ENCODE assay signal across 1 cellular context in the genomic region with DNA sequence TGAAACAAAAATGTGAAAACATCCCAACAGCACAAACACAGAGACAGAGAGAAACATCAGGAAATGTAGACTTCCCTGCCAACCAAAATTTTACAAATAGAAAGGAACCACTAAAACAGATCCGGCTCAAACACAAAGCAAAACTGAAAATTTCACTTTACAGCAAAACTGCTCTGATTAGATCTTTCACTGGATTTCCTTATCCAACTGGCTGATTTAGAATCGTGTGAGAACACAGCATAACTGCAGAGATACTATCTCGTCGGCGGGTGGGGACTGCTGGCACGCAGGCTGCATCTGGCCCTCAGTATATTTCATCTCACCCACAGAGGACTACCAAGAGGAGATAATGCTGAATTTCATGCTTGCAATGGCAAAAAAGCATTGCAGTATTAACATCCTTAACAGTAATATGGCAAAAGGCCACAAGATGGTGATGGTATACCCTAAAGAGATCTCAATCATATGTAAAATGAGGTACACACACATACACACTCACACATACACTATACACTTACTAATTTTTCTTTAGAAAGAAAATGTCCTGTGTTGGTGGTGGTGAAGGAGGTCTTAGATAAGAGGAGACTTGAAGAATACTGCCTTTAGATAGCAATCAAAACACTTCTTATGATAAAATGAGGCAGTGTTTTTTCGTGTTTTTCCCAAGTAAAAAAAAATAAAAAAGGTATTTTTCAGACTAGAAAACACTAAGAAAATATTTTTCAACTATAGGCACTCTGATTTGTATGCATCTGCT.
A peak's percentile ranks its signal among the peaks of the same experiment; 100 is the strongest.
TF ChIP-seq lines count a peak whose summit lies in the region.

No MANE protein-coding gene starts in this region.

TF ChIP-seq in K562, 482 proteins besides CTCF, POLR2A, EP300 and RAD21 (continued from another document):
- TF ChIP-seq, protein P1, sequence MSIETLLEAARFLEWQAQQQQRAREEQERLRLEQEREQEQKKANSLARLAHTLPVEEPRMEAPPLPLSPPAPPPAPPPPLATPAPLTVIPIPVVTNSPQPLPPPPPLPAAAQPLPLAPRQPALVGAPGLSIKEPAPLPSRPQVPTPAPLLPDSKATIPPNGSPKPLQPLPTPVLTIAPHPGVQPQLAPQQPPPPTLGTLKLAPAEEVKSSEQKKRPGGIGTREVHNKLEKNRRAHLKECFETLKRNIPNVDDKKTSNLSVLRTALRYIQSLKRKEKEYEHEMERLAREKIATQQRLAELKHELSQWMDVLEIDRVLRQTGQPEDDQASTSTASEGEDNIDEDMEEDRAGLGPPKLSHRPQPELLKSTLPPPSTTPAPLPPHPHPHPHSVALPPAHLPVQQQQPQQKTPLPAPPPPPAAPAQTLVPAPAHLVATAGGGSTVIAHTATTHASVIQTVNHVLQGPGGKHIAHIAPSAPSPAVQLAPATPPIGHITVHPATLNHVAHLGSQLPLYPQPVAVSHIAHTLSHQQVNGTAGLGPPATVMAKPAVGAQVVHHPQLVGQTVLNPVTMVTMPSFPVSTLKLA (conservative IDR thresholded peaks at IDR 0.05): peak in 1 of 2 experiments; percentile 41; a peak in 2 of 4 replicates
- TF ChIP-seq JUND (IDR thresholded peaks at IDR 0.05; ENCODE audit: borderline replicate concordance, low read depth, low read length) (peak; percentile 25; the same call in 1 of the 2 replicates), JUND (tag; IDR thresholded peaks at IDR 0.05; ENCODE audit: borderline replicate concordance, low read depth, low read length) (peak; percentile 23; the same call in 2 of the 3 replicates), NBN (IDR thresholded peaks at IDR 0.05; ENCODE audit: low read depth) (peak; percentile 14; the same call in 1 of the 2 replicates), ARID2 (IDR thresholded peaks at IDR 0.05) (0 out of 2 replicates have a peak, but pooled peaks have one; percentile 34), MED1 (CRISPR knock-in tag; IDR thresholded peaks at IDR 0.05; ENCODE audit: borderline replicate concordance) (no peak), NUFIP1 (IDR thresholded peaks at IDR 0.05; ENCODE audit: partially characterized antibody) (peak; percentile 5), NR2C2 (CRISPR knock-in tag; IDR thresholded peaks at IDR 0.05) (no peak), NR2C2 (tag; IDR thresholded peaks at IDR 0.05) (peak; percentile 61), TCF7 (IDR thresholded peaks at IDR 0.05; ENCODE audit: borderline replicate concordance) (no peak), GATA2 (CRISPR knock-in tag; IDR thresholded peaks at IDR 0.05) (peak; percentile 64), POLR2H (tag; IDR thresholded peaks at IDR 0.05; ENCODE audit: low read depth) (peak; percentile 18; the same call in 1 of the 2 replicates), MTA3 (IDR thresholded peaks at IDR 0.05; ENCODE audit: borderline replicate concordance) (peak; percentile 55; the same call in 1 of the 2 replicates), NFRKB (IDR thresholded peaks at IDR 0.05; ENCODE audit: low read depth) (peak; percentile 56; the same call in 1 of the 2 replicates), SREBF1 (IDR thresholded peaks at IDR 0.05; ENCODE audit: borderline replicate concordance, low read depth, low read length) (0 out of 2 replicates have a peak, but pooled peaks have one; percentile 18), FOXJ3 (CRISPR knock-in tag; IDR thresholded peaks at IDR 0.05) (no peak), ZNF316 (IDR thresholded peaks at IDR 0.05) (peak; percentile 5; the same call in 1 of the 2 replicates), ATF1 (CRISPR knock-in tag; IDR thresholded peaks at IDR 0.05) (no peak), ATF1 (tag; IDR thresholded peaks at IDR 0.05) (peak; percentile 28; the same call in 1 of the 2 replicates), ZEB2 (IDR thresholded peaks at IDR 0.05) (peak; percentile 52; the same call in 1 of the 2 replicates), NR2C1 (IDR thresholded peaks at IDR 0.05) (no peak), NR2C1 (tag; IDR thresholded peaks at IDR 0.05) (peak; percentile 26; the same call in 1 of the 2 replicates), FOXM1 (IDR thresholded peaks at IDR 0.05; ENCODE audit: low read depth) (0 out of 2 replicates have a peak, but pooled peaks have one; percentile 12), FOXM1 (CRISPR knock-in tag; IDR thresholded peaks at IDR 0.05; ENCODE audit: low read depth) (no peak), ZNF384 (IDR thresholded peaks at IDR 0.05; ENCODE audit: low read depth, low read length) (0 out of 2 replicates have a peak, but pooled peaks have one; percentile 36), BRF1 (IDR thresholded peaks at IDR 0.05; ENCODE audit: borderline replicate concordance, extremely low read depth, insufficient read length) (no peak), BACH1 (tag; IDR thresholded peaks at IDR 0.05) (peak; percentile 64; the same call in 1 of the 2 replicates), ZNF79 (CRISPR knock-in tag; IDR thresholded peaks at IDR 0.05; ENCODE audit: low read depth) (no peak), FOXK2 (conservative IDR thresholded peaks at IDR 0.05 in 1 of 2, IDR thresholded peaks at IDR 0.05 in 1 of 2; ENCODE audit: low read depth in 2 of 2) (0 out of 4 replicates have a peak, but pooled peaks of 1 of the 2 experiments have one; percentile 33), FOSL1 (tag; conservative IDR thresholded peaks at IDR 0.05) (peak; percentile 35; the same call in 1 of the 2 replicates), TEAD1 (CRISPR knock-in tag; IDR thresholded peaks at IDR 0.05) (0 out of 4 replicates have a peak, but pooled peaks of 1 of the 2 experiments have one; percentile 7), LCOR (CRISPR knock-in tag; IDR thresholded peaks at IDR 0.05) (peak; percentile 46; the same call in 1 of the 2 replicates), SP2 (IDR thresholded peaks at IDR 0.05; ENCODE audit: extremely low read depth, low read depth, low read length, poor library complexity, severe bottlenecking) (no peak), TBL1XR1 (IDR thresholded peaks at IDR 0.05; ENCODE audit: low read length in 2 of 2) (no peak), RBM25 (IDR thresholded peaks at IDR 0.05; ENCODE audit: low read depth, low read length, severe bottlenecking) (no peak), CHD4 (IDR thresholded peaks at IDR 0.05; ENCODE audit: insufficient read depth, insufficient replicate concordance, low read depth, low read length, poor library complexity, severe bottlenecking) (no peak)
- TF ChIP-seq, protein P2, sequence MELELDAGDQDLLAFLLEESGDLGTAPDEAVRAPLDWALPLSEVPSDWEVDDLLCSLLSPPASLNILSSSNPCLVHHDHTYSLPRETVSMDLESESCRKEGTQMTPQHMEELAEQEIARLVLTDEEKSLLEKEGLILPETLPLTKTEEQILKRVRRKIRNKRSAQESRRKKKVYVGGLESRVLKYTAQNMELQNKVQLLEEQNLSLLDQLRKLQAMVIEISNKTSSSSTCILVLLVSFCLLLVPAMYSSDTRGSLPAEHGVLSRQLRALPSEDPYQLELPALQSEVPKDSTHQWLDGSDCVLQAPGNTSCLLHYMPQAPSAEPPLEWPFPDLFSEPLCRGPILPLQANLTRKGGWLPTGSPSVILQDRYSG (tag; conservative IDR thresholded peaks at IDR 0.05; ENCODE audit: low read depth): no peak
- TF ChIP-seq, protein P3, sequence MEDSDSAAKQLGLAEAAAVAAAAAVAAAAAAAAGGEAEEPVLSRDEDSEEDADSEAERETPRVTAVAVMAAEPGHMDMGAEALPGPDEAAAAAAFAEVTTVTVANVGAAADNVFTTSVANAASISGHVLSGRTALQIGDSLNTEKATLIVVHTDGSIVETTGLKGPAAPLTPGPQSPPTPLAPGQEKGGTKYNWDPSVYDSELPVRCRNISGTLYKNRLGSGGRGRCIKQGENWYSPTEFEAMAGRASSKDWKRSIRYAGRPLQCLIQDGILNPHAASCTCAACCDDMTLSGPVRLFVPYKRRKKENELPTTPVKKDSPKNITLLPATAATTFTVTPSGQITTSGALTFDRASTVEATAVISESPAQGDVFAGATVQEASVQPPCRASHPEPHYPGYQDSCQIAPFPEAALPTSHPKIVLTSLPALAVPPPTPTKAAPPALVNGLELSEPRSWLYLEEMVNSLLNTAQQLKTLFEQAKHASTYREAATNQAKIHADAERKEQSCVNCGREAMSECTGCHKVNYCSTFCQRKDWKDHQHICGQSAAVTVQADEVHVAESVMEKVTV (CRISPR knock-in tag; IDR thresholded peaks at IDR 0.05): peak; percentile 83
- TF ChIP-seq, protein P4, sequence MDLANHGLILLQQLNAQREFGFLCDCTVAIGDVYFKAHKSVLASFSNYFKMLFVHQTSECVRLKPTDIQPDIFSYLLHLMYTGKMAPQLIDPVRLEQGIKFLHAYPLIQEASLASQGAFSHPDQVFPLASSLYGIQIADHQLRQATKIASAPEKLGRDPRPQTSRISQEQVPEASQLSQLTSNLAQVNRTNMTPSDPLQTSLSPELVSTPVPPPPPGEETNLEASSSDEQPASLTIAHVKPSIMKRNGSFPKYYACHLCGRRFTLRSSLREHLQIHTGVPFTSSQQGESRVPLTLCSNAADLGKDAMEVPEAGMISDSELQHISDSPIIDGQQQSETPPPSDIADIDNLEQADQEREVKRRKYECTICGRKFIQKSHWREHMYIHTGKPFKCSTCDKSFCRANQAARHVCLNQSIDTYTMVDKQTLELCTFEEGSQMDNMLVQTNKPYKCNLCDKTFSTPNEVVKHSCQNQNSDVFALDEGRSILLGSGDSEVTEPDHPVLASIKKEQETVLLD (IDR thresholded peaks at IDR 0.05): 0 out of 2 replicates have a peak, but pooled peaks have one; percentile 22
TF ChIP-seq in K562: peak in this region for 65.
